ENCODE assay signal across 17 cellular contexts in the genomic region with DNA sequence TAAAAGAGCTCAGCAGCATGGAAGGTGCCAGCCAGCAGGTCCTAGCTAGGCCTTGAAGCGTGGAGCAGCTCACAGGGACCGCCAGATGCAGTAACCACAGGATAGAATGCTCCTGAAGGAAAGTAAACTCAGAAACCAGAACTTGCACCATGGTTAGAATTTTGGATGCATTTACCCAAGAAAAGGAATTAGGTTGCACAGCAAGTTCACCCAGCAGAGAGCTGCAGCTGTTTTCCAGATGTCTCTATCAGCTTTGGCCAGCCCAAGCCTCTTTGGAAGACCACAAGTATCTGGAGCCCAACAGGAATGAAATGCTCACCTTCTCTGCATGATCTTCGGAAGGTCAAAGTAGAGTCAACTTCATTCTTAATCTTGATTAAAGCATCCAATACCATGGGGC. TPM values are rescaled to one million over a fixed set of nuclear protein-coding genes. Genes with fewer than 3 reads are reported as not detected.
A peak's percentile ranks its signal among the peaks of the same experiment; 100 is the strongest.
DNase-seq lines count a peak whose midpoint lies in the region; FAIRE-seq and TF ChIP-seq lines count a peak whose summit lies in the region.
"Had no signal": no experiment of that assay in that cellular context is flagged by ENCODE, and none has a peak within 500 bp of the region (broad histone marks: within the 10 kb centered on the region; RNA-seq: fewer than 3 reads in every experiment).

No MANE protein-coding gene starts in this region.

- POLR2A ChIA-PET in activated CD4-positive, alpha-beta T cell treated with anti-CD3 and anti-CD28 coated beads, Interleukin-2, amount 10 ng/mL, durations not matched to agents 7 days and 5 days (lab: Charles Lee) = no interaction called here

- TF ChIP-seq POLR2A in GM12891 (IDR thresholded peaks at IDR 0.05; ENCODE audit: low read depth, low read length) = no peak

- CTCF ChIA-PET in activated CD4-positive, alpha-beta T cell treated with anti-CD3 and anti-CD28 coated beads, Interleukin-2, amount 10 ng/mL, durations not matched to agents 7 days and 5 days (lab: Charles Lee) = interaction anchor here (0.6 to 0.9 kb wide), 5 partner anchors 9 to 343 kb away, joined by 3 to 4 read pairs (median 3); no protein-coding TSS in a partner anchor

- H3K27me3 Mint-ChIP-seq in activated CD4-positive, alpha-beta T cell treated with anti-CD3 and anti-CD28 coated beads, Interleukin-2, amount 10 ng/mL, durations not matched to agents 7 days and 5 days = no peaks in the 10 kb centered on the region
- H3K27me3 Mint-ChIP-seq: CD8-positive, alpha-beta memory T cell had no signal

- peaks cover 6% of the 10 kb centered on the region for H3K4me1 Mint-ChIP-seq in activated CD4-positive, alpha-beta T cell treated with anti-CD3 and anti-CD28 coated beads, Interleukin-2, amount 10 ng/mL, durations not matched to agents 7 days and 5 days

- H3K4me3 ChIP-seq in fibroblast of mammary gland (ENCODE audit: control insufficient read depth, low read depth, low read length) = no peak overlapping the region
- H3K4me3 ChIP-seq: BLaER1, HAP-1 had no signal

- TF ChIP-seq CTCF in fibroblast of mammary gland (conservative IDR thresholded peaks at IDR 0.05; ENCODE audit: control insufficient read depth, insufficient read depth, low read depth, low read length) = no peak

- peak overlapping the region; percentile 36 for H3K27ac Mint-ChIP-seq in activated CD4-positive, alpha-beta T cell treated with anti-CD3 and anti-CD28 coated beads, Interleukin-2, amount 10 ng/mL, durations not matched to agents 7 days and 5 days
- H3K27ac Mint-ChIP-seq: CD8-positive, alpha-beta memory T cell; HFFc6 had no signal

- H3K4me3 Mint-ChIP-seq in activated CD4-positive, alpha-beta T cell treated with anti-CD3 and anti-CD28 coated beads, Interleukin-2, amount 10 ng/mL, durations not matched to agents 7 days and 5 days = no peak overlapping the region
- H3K4me3 Mint-ChIP-seq: CD8-positive, alpha-beta memory T cell; HFFc6 had no signal

- no peak for DNase-seq in activated CD4-positive, alpha-beta T cell treated with anti-CD3 and anti-CD28 coated beads, Interleukin-2, amount 10 ng/mL, durations not matched to agents 7 days and 5 days
- no peak for DNase-seq in activated CD4-positive, alpha-beta T cell treated with anti-CD3 and anti-CD28 coated beads, Interleukin-2, amount 50 U/mL, for 48 hours
- DNase-seq in RPMI7951 (ENCODE audit: low read depth) (peak; percentile 26), fibroblast of mammary gland (ENCODE audit: low read depth) (peak; percentile 15), NCI-H2029 treated with DMSO at 0.1 percent for 48 hours (lab: John Stamatoyannopoulos, UW) (no peak), GM12891 (ENCODE audit: insufficient read length, low spot score) (no peak)
- DNase-seq in activated effector memory CD4-positive, alpha-beta T cell treated with Interleukin-2 at 50 U/mL for 16 hours = no peak
- DNase-seq: Caco-2; CD8-positive, alpha-beta memory T cell; DND-41; GDM1; HFFc6 had no signal

- no peaks in the 10 kb centered on the region for H3K9me3 Mint-ChIP-seq in activated CD4-positive, alpha-beta T cell treated with anti-CD3 and anti-CD28 coated beads, Interleukin-2, amount 10 ng/mL, durations not matched to agents 7 days and 5 days
- H3K9me3 Mint-ChIP-seq: CD8-positive, alpha-beta memory T cell; HFFc6 had no signal

- no peak for FAIRE-seq in GM12891 (lab: Jason Lieb, UNC)
- FAIRE-seq: H1, HepG2, HTR-8/SVneo had no signal

- H3K36me3 Mint-ChIP-seq in activated CD4-positive, alpha-beta T cell treated with anti-CD3 and anti-CD28 coated beads, Interleukin-2, amount 10 ng/mL, durations not matched to agents 7 days and 5 days (ENCODE audit: low read depth) = peaks cover 14% of the 10 kb centered on the region

TF ChIP-seq in GM12891, 5 proteins besides CTCF, POLR2A, EP300 and RAD21:
- no peak for TF ChIP-seq SPI1 (IDR thresholded peaks at IDR 0.05; ENCODE audit: low read depth, low read length)
- no peak for TF ChIP-seq TAF1 (IDR thresholded peaks at IDR 0.05; ENCODE audit: low read depth, low read length)
- no peak for TF ChIP-seq POLR2AphosphoS5 (IDR thresholded peaks at IDR 0.05; ENCODE audit: low read depth, low read length)
- no peak for TF ChIP-seq PAX5 (IDR thresholded peaks at IDR 0.05; ENCODE audit: insufficient read depth, low read length, severe bottlenecking)

RNA-seq across cellular contexts. Expression of a gene that starts 21.0 kb away (rescaled TPM):
- 10 to 100 TPM; 57.1 to 59.4 TPM for total RNA-seq in activated CD4-positive, alpha-beta T cell treated with anti-CD3 and anti-CD28 coated beads, Interleukin-2, amount 10 ng/mL, durations not matched to agents 7 days and 5 days
- total RNA-seq in RPMI7951 (2014; rRNA removed; shearing (Covaris generic)) = 75.0 and 90.6 TPM in 2 replicates
- polyA plus RNA-seq in GM12891 (2012; ENCODE audit: low read depth, missing spikeins) = 9.0 TPM

RNA-seq across cellular contexts. Expression of a gene that starts 21.1 kb away (rescaled TPM):
- 10 to 100 TPM; 77.7 to 82.8 TPM for total RNA-seq in activated CD4-positive, alpha-beta T cell treated with anti-CD3 and anti-CD28 coated beads, Interleukin-2, amount 10 ng/mL, durations not matched to agents 7 days and 5 days
- 284 and 314 TPM in 2 replicates for total RNA-seq in RPMI7951 (2014; rRNA removed; shearing (Covaris generic))
- polyA plus RNA-seq in GM12891 (2012; ENCODE audit: low read depth, missing spikeins) = 92.5 TPM

RNA-seq across cellular contexts. Expression of a gene that starts 52.3 kb away (rescaled TPM):
- not detected for total RNA-seq in activated CD4-positive, alpha-beta T cell treated with anti-CD3 and anti-CD28 coated beads, Interleukin-2, amount 10 ng/mL, durations not matched to agents 7 days and 5 days
- 14.5 and 16.9 TPM in 2 replicates for total RNA-seq in RPMI7951 (2014; rRNA removed; shearing (Covaris generic))
- polyA plus RNA-seq in GM12891 (2012; ENCODE audit: low read depth, missing spikeins) = not detected
- total RNA-seq: CD8-positive, alpha-beta memory T cell had no signal

Comparison
In these comparisons a context has a peak if more than half of its experiments do, and no peak if none do; other contexts are left out.
1. DNase-seq: peak in RPMI7951 (single experiment) and fibroblast of mammary gland (single experiment); none in activated CD4-positive, alpha-beta T cell treated with anti-CD3 and anti-CD28 coated beads, Interleukin-2, amount 10 ng/mL, durations not matched to agents 7 days and 5 days (single experiment), activated CD4-positive, alpha-beta T cell treated with anti-CD3 and anti-CD28 coated beads, Interleukin-2, amount 50 U/mL, for 48 hours (0 of 2), activated effector memory CD4-positive, alpha-beta T cell treated with Interleukin-2 at 50 U/mL for 16 hours (single experiment), NCI-H2029 treated with DMSO at 0.1 percent for 48 hours (single experiment) and GM12891 (single experiment).
2. RNA of a gene that starts 52.3 kb away (total RNA-seq): 14.5 to 16.9 TPM in RPMI7951; not detected in activated CD4-positive, alpha-beta T cell treated with anti-CD3 and anti-CD28 coated beads, Interleukin-2, amount 10 ng/mL, durations not matched to agents 7 days and 5 days; every median in the first group is over 10 times any median in the second.